In genomic region chr3:116836286-116836685, GRCh38 we compare ENCODE assay signal across 1 cellular context.
TF ChIP-seq lines count a peak whose summit lies in the region.

No MANE protein-coding gene starts in this region.

TF ChIP-seq in SK-N-SH treated with all-trans-retinoic acid at 6 μM for 48 hours, 23 proteins besides CTCF, POLR2A, EP300 and RAD21 (continued from another document):
- TF ChIP-seq ZFP3 (CRISPR knock-in tag; IDR thresholded peaks at IDR 0.05), result no peak
